1 cellular context compared by ENCODE assay signal in the genomic region with DNA sequence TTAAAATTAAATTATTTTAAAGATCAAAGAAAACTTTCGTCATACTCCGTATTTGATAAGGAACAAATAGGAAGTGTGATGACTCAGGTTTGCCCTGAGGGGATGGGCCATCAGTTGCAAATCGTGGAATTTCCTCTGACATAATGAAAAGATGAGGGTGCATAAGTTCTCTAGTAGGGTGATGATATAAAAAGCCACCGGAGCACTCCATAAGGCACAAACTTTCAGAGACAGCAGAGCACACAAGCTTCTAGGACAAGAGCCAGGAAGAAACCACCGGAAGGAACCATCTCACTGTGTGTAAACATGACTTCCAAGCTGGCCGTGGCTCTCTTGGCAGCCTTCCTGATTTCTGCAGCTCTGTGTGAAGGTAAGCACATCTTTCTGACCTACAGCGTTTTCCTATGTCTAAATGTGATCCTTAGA.
TF ChIP-seq lines count a peak whose summit lies in the region.

A gene (plus strand): TSS at position 217 of the 426 bp plus-strand sequence. CDS start 90 bp downstream, at position 307.

TF ChIP-seq in HEK293, 187 proteins besides CTCF, POLR2A, EP300 and RAD21 (continued from another document):
- TF ChIP-seq, protein P1, sequence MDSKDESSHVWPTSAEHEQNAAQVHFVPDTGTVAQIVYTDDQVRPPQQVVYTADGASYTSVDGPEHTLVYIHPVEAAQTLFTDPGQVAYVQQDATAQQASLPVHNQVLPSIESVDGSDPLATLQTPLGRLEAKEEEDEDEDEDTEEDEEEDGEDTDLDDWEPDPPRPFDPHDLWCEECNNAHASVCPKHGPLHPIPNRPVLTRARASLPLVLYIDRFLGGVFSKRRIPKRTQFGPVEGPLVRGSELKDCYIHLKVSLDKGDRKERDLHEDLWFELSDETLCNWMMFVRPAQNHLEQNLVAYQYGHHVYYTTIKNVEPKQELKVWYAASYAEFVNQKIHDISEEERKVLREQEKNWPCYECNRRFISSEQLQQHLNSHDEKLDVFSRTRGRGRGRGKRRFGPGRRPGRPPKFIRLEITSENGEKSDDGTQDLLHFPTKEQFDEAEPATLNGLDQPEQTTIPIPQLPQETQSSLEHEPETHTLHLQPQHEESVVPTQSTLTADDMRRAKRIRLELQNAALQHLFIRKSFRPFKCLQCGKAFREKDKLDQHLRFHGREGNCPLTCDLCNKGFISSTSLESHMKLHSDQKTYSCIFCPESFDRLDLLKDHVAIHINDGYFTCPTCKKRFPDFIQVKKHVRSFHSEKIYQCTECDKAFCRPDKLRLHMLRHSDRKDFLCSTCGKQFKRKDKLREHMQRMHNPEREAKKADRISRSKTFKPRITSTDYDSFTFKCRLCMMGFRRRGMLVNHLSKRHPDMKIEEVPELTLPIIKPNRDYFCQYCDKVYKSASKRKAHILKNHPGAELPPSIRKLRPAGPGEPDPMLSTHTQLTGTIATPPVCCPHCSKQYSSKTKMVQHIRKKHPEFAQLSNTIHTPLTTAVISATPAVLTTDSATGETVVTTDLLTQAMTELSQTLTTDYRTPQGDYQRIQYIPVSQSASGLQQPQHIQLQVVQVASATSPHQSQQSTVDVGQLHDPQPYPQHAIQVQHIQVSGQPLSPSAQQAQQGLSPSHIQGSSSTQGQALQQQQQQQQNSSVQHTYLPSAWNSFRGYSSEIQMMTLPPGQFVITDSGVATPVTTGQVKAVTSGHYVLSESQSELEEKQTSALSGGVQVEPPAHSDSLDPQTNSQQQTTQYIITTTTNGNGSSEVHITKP (tag by site-specific recombination; IDR thresholded peaks at IDR 0.05), result peak; percentile 90
- TF ChIP-seq ZNF366 (tag by site-specific recombination; conservative IDR thresholded peaks at IDR 0.05), result peak; percentile 51; the same call in 1 of the 2 replicates
- TF ChIP-seq ZBTB21 (tag by site-specific recombination; IDR thresholded peaks at IDR 0.05), result peak; percentile 28; the same call in 1 of the 2 replicates
- TF ChIP-seq KLF10 (tag by site-specific recombination; IDR thresholded peaks at IDR 0.05), result 0 out of 2 replicates have a peak, but pooled peaks have one; percentile 12
- 0 out of 2 replicates have a peak, but pooled peaks have one; percentile 41 for TF ChIP-seq ZNF558 (tag by site-specific recombination; IDR thresholded peaks at IDR 0.05)
- TF ChIP-seq HOXA7 (CRISPR knock-in tag; IDR thresholded peaks at IDR 0.05; ENCODE audit: borderline replicate concordance), result no peak
- TF ChIP-seq ZNF660 (tag by site-specific recombination; IDR thresholded peaks at IDR 0.05), result peak; percentile 94
- TF ChIP-seq ZNF654 (tag by site-specific recombination; IDR thresholded peaks at IDR 0.05; ENCODE audit: low read depth), result no peak
- peak; percentile 66 for TF ChIP-seq ZNF510 (tag by site-specific recombination; IDR thresholded peaks at IDR 0.05; ENCODE audit: insufficient replicate concordance)
- no peak for TF ChIP-seq ZNF2 (tag by site-specific recombination; IDR thresholded peaks at IDR 0.05)
- peak; percentile 67; the same call in 1 of the 2 replicates for TF ChIP-seq ZNF629 (tag by site-specific recombination; IDR thresholded peaks at IDR 0.05)
